Comparison of ENCODE assay signal across 8 cellular contexts in genomic region chr11:66268210-66268952, GRCh38. TPM values are rescaled to one million over a fixed set of nuclear protein-coding genes. Genes with fewer than 3 reads are reported as not detected.
DNase-seq lines count a peak whose midpoint lies in the region; ATAC-seq, FAIRE-seq and TF ChIP-seq lines count a peak whose summit lies in the region.

RAB1B (plus strand) TSS chr11:66268639; CDS start chr11:66268680, 41 bp downstream.

- peak within 1 kb of the TSS; percentile 95 for H2BK5ac ChIP-seq in trophoblast cell (ENCODE audit: low read depth, low read length, poor library complexity)

- H3K4me1 ChIP-seq in adrenal gland (replicated peaks in 1 of 2) (peaks cover 5 to 24% of the 10 kb centered on the region in 2 donors), trophoblast cell (ENCODE audit: control insufficient read depth in 1 of 2, insufficient read depth in 2 of 2, low read length in 2 of 2) (no peaks in the 10 kb centered on the region), transverse colon (peaks cover 23 to 31% (median 24%) of the 10 kb centered on the region in 4 donors)

- peak within 1 kb of the TSS; percentile 47 to 94 (median 85) for H3K4me3 ChIP-seq in adrenal gland
- peak within 1 kb of the TSS; percentile 94 for H3K4me3 ChIP-seq in trophoblast cell (ENCODE audit: low read depth, low read length)
- H3K4me3 ChIP-seq in transverse colon = peak within 1 kb of the TSS; percentile 62 to 96 (median 90)

- peaks cover 15% of the 10 kb centered on the region for H3K79me1 ChIP-seq in trophoblast cell (ENCODE audit: low read length)

- H3K4ac ChIP-seq in trophoblast cell (ENCODE audit: low read depth, low read length) = peak within 1 kb of the TSS; percentile 84

- peak within 1 kb of the TSS; percentile 89 for H3K14ac ChIP-seq in trophoblast cell (ENCODE audit: low read length)

- H3K36me3 ChIP-seq in adrenal gland (replicated peaks in 1 of 2) = peaks cover 0 to 28% of the 10 kb centered on the region in 2 donors
- peaks cover 58 to 59% of the 10 kb centered on the region in 2 experiments for H3K36me3 ChIP-seq in trophoblast cell (ENCODE audit: control insufficient read depth in 1 of 2, insufficient read depth in 2 of 2, low read length in 2 of 2)
- peaks cover 0 to 19% (median 9%) of the 10 kb centered on the region in 4 donors for H3K36me3 ChIP-seq in transverse colon

- peak within 1 kb of the TSS; percentile 83 for H3K18ac ChIP-seq in trophoblast cell (ENCODE audit: low read length)

- peak within 1 kb of the TSS; percentile 94 for H3K9ac ChIP-seq in trophoblast cell (ENCODE audit: low read length)

- TF ChIP-seq CTCF in adrenal gland (IDR thresholded peaks at IDR 0.05) (no peak), transverse colon (IDR thresholded peaks at IDR 0.05) (no peak)

- intact Hi-C loops in adrenal gland (cut with DNase I) (no loop called here), cardiac septum (cut with DNase I) (loop anchor here (2.0 kb wide), 1 partner anchor 20 kb away; the partner anchor contains the start of gene YIF1A), transverse colon (cut with DNase I; ENCODE audit: low total_unique reads) (no loop called here)

- no peak within 1 kb of the TSS for H3K23ac ChIP-seq in trophoblast cell (ENCODE audit: low read length)

- H3K27me3 ChIP-seq in adrenal gland (no peaks in the 10 kb centered on the region), trophoblast cell (ENCODE audit: insufficient read depth, low read length) (no peaks in the 10 kb centered on the region), transverse colon (no peaks in the 10 kb centered on the region)

- no peak within 1 kb of the TSS for H2BK12ac ChIP-seq in trophoblast cell (ENCODE audit: low read length)

- H3K27ac ChIP-seq in adrenal gland (peak within 1 kb of the TSS; percentile 73 to 98 (median 92)), trophoblast cell (ENCODE audit: low read depth, low read length) (peak within 1 kb of the TSS; percentile 92), transverse colon (peak within 1 kb of the TSS; percentile 92 to 99 (median 97))

- 0 to 2% (median 1%) methylated on average over 3 to 65 of the region's 65 CpGs for WGBS in adrenal gland, 4 donors
- no CpG with 5 or more reads among the region's 65 CpGs for WGBS in trophoblast cell (ENCODE audit: extremely low coverage, insufficient coverage, insufficient read length)
- WGBS in transverse colon (ENCODE audit: low coverage in 1 of 2), 2 donors = 2% methylated on average over 44 of the region's 65 CpGs; no CpG with 5 or more reads in 1 of the 2 donors

- peak; percentile 100 for FAIRE-seq in GM12892 (lab: Jason Lieb, UNC)

- peak within 1 kb of the TSS; percentile 40 for H2AK5ac ChIP-seq in trophoblast cell (ENCODE audit: low read length)

- peaks cover 10% of the 10 kb centered on the region for H3K79me2 ChIP-seq in trophoblast cell (ENCODE audit: control insufficient read depth, insufficient read depth, low read length, poor library complexity)

- peak; percentile 58 for TF ChIP-seq POLR2A in GM12892 (IDR thresholded peaks at IDR 0.05; ENCODE audit: low read depth, low read length)
- TF ChIP-seq POLR2A in adrenal gland (IDR thresholded peaks at IDR 0.05) = peak; percentile 40 to 83
- TF ChIP-seq POLR2A in transverse colon (IDR thresholded peaks at IDR 0.05) = peak; percentile 66

- peak within 1 kb of the TSS; percentile 85 for H2AFZ ChIP-seq in trophoblast cell (ENCODE audit: insufficient read depth, low read length, poor library complexity)

- DNase-seq in GM12892 (ENCODE audit: insufficient read length) (peak; percentile 96), NCI-H146 (lab: John Stamatoyannopoulos, UW) (peak; percentile 99), T-helper 1 cell (peak; percentile 99 to 100 (median 100)), adrenal gland (peak; percentile 99 to 100 (median 100)), cardiac septum (ENCODE audit: low spot score) (peak; percentile 100), trophoblast cell (peak; percentile 100), transverse colon (peak; percentile 100)

- ATAC-seq in HG02852 (IDR thresholded peaks at IDR 0.05; ENCODE audit: unreplicated experiment) = peak; percentile 77

- H2BK120ac ChIP-seq in trophoblast cell (ENCODE audit: insufficient read depth, low read length, poor library complexity) = peak within 1 kb of the TSS; percentile 95

- peak within 1 kb of the TSS; percentile 96 for H4K91ac ChIP-seq in trophoblast cell (ENCODE audit: low read depth, low read length)

- H4K8ac ChIP-seq in trophoblast cell (ENCODE audit: low read depth, low read length) = peak within 1 kb of the TSS; percentile 92

- peak within 1 kb of the TSS; percentile 93 for H3K4me2 ChIP-seq in trophoblast cell (ENCODE audit: low read length)

- peak; percentile 56 for TF ChIP-seq EP300 in transverse colon (IDR thresholded peaks at IDR 0.05; ENCODE audit: low read depth)

- H3K9me3 ChIP-seq in adrenal gland (replicated peaks in 1 of 3) (no peaks in the 10 kb centered on the region), trophoblast cell (ENCODE audit: insufficient read depth, low read depth, low read length) (no peaks in the 10 kb centered on the region), transverse colon (no peaks in the 10 kb centered on the region)

- H4K12ac ChIP-seq in trophoblast cell (ENCODE audit: low read depth, low read length) = peak within 1 kb of the TSS; percentile 89

- in situ Hi-C loops in transverse colon (cut with MboI; ENCODE audit: low pct_ligation_motif_present in 1 of 4, low pct_unique_long_range_greater_than_20kb in 1 of 4, low sequenced_read_pairs in 3 of 4) = no loop called here

RNA-seq across cellular contexts. Expression of gene RAB1B, which starts in this region (rescaled TPM):
- 58.2 TPM for polyA plus RNA-seq in GM12892 (2012; ENCODE audit: missing spikeins)
- 100 to 1,000 TPM; 128 to 190 (median 164) TPM for total RNA-seq in adrenal gland
- polyA plus RNA-seq in adrenal gland = 100 to 1,000 TPM; 109 to 168 (median 135) TPM
- 124 TPM for total RNA-seq in cardiac septum
- polyA plus RNA-seq in trophoblast cell (2013) = 160 and 162 TPM in 2 replicates
- 100 to 1,000 TPM in 3 of 4 donors, 10 to 100 TPM in 1; 89.8 to 141 (median 131) TPM for total RNA-seq in transverse colon

Comparison
In these comparisons a context has a peak if more than half of its experiments do, and no peak if none do; other contexts are left out.
1. Peak in every context shown above with its lines: DNase-seq, ATAC-seq, H3K4me3 ChIP-seq and H3K27ac ChIP-seq.